ENCODE assay signal across 15 cellular contexts in the genomic region with DNA sequence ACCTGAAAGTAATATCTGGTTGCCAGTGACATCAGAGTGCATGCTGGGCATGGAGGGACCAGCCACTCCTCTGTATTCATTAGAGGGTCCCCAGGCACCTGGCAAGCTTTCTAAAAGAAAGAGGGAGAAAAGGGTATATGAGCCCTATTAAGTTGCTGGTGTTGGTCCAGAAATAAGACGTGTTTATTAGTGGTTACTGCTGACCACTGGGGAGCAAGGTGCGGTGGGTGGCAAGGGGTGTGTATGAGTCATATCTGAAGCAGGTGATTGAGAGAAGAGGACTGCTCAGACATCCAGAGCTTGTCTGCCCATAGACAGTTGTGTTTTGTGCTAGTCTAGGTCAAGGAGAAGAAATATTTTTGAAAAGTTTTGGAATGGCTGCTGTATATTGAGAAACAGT.
"Had no signal": no experiment of that assay in that cellular context is flagged by ENCODE, and none has a peak within 500 bp of the region (broad histone marks: within the 10 kb centered on the region; RNA-seq: fewer than 3 reads in every experiment).

No MANE protein-coding gene starts in this region.

- H3K4me3 Mint-ChIP-seq: activated B cell treated with CpG ODN at 0.5 μM for 24 hours; activated CD4-positive, alpha-beta T cell treated with anti-CD3 and anti-CD28 coated beads, Interleukin-2, amount 10 ng/mL, durations not matched to agents 24 days and 14 days; activated CD8-positive, alpha-beta T cell treated with anti-CD3 and anti-CD28 coated beads, Interleukin-2, amount 10 ng/mL, durations not matched to agents 7 days and 5 days; activated T-cell treated with anti-CD3 and anti-CD28 coated beads, Interleukin-2, amount 50 U/mL, for 72 hours; effector memory CD8-positive, alpha-beta T cell; naive B cell; stimulated activated naive CD8-positive, alpha-beta T cell treated with anti-CD3 and anti-CD28 coated beads, Interleukin-15, amount 100 ng/mL, for 72 hours had no signal

- H3K36me3 Mint-ChIP-seq: naive B cell had no signal

- H3K4me3 ChIP-seq: breast epithelium, spleen, upper lobe of left lung had no signal

- ATAC-seq: activated CD8-positive, alpha-beta T cell treated with anti-CD3 and anti-CD28 coated beads, Interleukin-2, amount 10 ng/mL, durations not matched to agents 7 days and 5 days; activated T-cell treated with anti-CD3 and anti-CD28 coated beads, Interleukin-2, amount 50 U/mL, for 72 hours; effector memory CD8-positive, alpha-beta T cell; left colon; stimulated activated naive CD8-positive, alpha-beta T cell treated with anti-CD3 and anti-CD28 coated beads, Interleukin-15, amount 100 ng/mL, for 72 hours had no signal

- H3K9ac ChIP-seq: parathyroid adenoma had no signal

- H3K9me3 Mint-ChIP-seq: activated B cell treated with CpG ODN at 0.5 μM for 24 hours; activated CD4-positive, alpha-beta T cell treated with anti-CD3 and anti-CD28 coated beads, Interleukin-2, amount 10 ng/mL, durations not matched to agents 24 days and 14 days; activated T-cell treated with anti-CD3 and anti-CD28 coated beads, Interleukin-2, amount 50 U/mL, for 72 hours; effector memory CD8-positive, alpha-beta T cell; naive B cell; stimulated activated naive CD8-positive, alpha-beta T cell treated with anti-CD3 and anti-CD28 coated beads, Interleukin-15, amount 100 ng/mL, for 72 hours had no signal

- DNase-seq: activated B cell treated with CpG ODN at 0.5 μM for 24 hours; activated CD4-positive, alpha-beta T cell treated with anti-CD3 and anti-CD28 coated beads, Interleukin-2, amount 10 ng/mL, durations not matched to agents 24 days and 14 days; activated CD8-positive, alpha-beta memory T cell treated with anti-CD3 and anti-CD28 coated beads, Interleukin-2, amount 50 U/mL, for 48 hours; activated CD8-positive, alpha-beta T cell treated with anti-CD3 and anti-CD28 coated beads, Interleukin-2, amount 10 ng/mL, durations not matched to agents 7 days and 5 days; activated naive CD4-positive, alpha-beta T cell treated with Interleukin-2 at 50 U/mL for 16 hours; activated T-cell treated with anti-CD3 and anti-CD28 coated beads, Interleukin-2, amount 50 U/mL, for 72 hours; effector memory CD8-positive, alpha-beta T cell; foreskin melanocyte; left colon; naive B cell; spleen; stimulated activated naive CD8-positive, alpha-beta T cell treated with anti-CD3 and anti-CD28 coated beads, Interleukin-15, amount 100 ng/mL, for 72 hours; upper lobe of left lung had no signal

- H2AFZ ChIP-seq: parathyroid adenoma had no signal

- H3K27ac Mint-ChIP-seq: activated B cell treated with CpG ODN at 0.5 μM for 24 hours; activated CD4-positive, alpha-beta T cell treated with anti-CD3 and anti-CD28 coated beads, Interleukin-2, amount 10 ng/mL, durations not matched to agents 24 days and 14 days; activated CD8-positive, alpha-beta T cell treated with anti-CD3 and anti-CD28 coated beads, Interleukin-2, amount 10 ng/mL, durations not matched to agents 7 days and 5 days; activated T-cell treated with anti-CD3 and anti-CD28 coated beads, Interleukin-2, amount 50 U/mL, for 72 hours; effector memory CD8-positive, alpha-beta T cell had no signal

- H3K27ac ChIP-seq: parathyroid adenoma, spleen, upper lobe of left lung had no signal

- H3K4me1 ChIP-seq: parathyroid adenoma had no signal

- H3K36me3 ChIP-seq: breast epithelium, spleen had no signal

- H3K27me3 ChIP-seq: breast epithelium, spleen, upper lobe of left lung had no signal

- H3K27me3 Mint-ChIP-seq: effector memory CD8-positive, alpha-beta T cell; stimulated activated naive CD8-positive, alpha-beta T cell treated with anti-CD3 and anti-CD28 coated beads, Interleukin-15, amount 100 ng/mL, for 72 hours had no signal

- H3K4me1 Mint-ChIP-seq: activated CD4-positive, alpha-beta T cell treated with anti-CD3 and anti-CD28 coated beads, Interleukin-2, amount 10 ng/mL, durations not matched to agents 24 days and 14 days; stimulated activated naive CD8-positive, alpha-beta T cell treated with anti-CD3 and anti-CD28 coated beads, Interleukin-15, amount 100 ng/mL, for 72 hours had no signal

- H3K9me3 ChIP-seq: breast epithelium, spleen, upper lobe of left lung had no signal
